8 cellular contexts compared by ENCODE assay signal in the genomic region with DNA sequence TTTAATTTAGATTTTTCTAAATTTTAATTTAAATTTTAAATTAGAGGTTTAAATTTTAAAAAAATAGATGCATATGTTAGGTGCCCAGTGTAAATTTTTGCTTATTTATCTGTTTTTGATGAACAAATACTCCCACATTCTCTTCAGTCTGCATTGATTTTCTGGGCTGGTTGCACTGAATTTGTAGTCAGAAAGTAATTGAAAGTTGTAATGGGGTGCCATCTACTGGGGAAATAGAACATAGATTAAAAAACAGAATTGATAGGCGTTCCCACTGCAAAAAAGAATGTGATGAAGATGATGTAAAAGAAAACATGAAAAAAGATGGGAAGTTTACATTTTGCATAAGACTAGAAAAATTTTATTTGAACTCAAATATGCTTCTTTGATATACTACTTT. TPM values are rescaled to one million over a fixed set of nuclear protein-coding genes. Genes with fewer than 3 reads are reported as not detected.
DNase-seq lines count a peak whose midpoint lies in the region; ATAC-seq, FAIRE-seq and TF ChIP-seq lines count a peak whose summit lies in the region.

No MANE protein-coding gene starts in this region.

- ATAC-seq in GM19455 (IDR thresholded peaks at IDR 0.05; ENCODE audit: unreplicated experiment), result no peak

- no peak for TF ChIP-seq EP300 in sigmoid colon (IDR thresholded peaks at IDR 0.05)

- no peak for TF ChIP-seq POLR2A in sigmoid colon (IDR thresholded peaks at IDR 0.05)

- WGBS in sigmoid colon, 2 donors, result 3 to 13% methylated on average over 1 of the region's 1 CpG

- H3K27me3 ChIP-seq in left ventricle myocardium inferior (ENCODE audit: low read depth) (no peaks in the 10 kb centered on the region), sigmoid colon (no peaks in the 10 kb centered on the region)

- H3K4me1 ChIP-seq in left ventricle myocardium inferior (no peaks in the 10 kb centered on the region), sigmoid colon (no peaks in the 10 kb centered on the region)

- H3K9me3 ChIP-seq in left ventricle myocardium inferior (replicated peaks), result no peaks in the 10 kb centered on the region
- H3K9me3 ChIP-seq in sigmoid colon, result no peaks in the 10 kb centered on the region

- no peak overlapping the region for H3K4me3 ChIP-seq in left ventricle myocardium inferior
- no peak overlapping the region for H3K4me3 ChIP-seq in sigmoid colon

- TF ChIP-seq CTCF in left ventricle myocardium inferior (IDR thresholded peaks at IDR 0.05; ENCODE audit: borderline replicate concordance) (peak; percentile 58), sigmoid colon (IDR thresholded peaks at IDR 0.05) (peak in 1 of 4 experiments; percentile 26)

- intact Hi-C loops in left ventricle myocardium inferior (cut with micrococcal nuclease) (no loop called here), sigmoid colon (cut with DNase I) (loop anchor here (5.0 kb wide), 1 partner anchor 415 kb away; no protein-coding TSS in a partner anchor)

- H3K36me3 ChIP-seq in left ventricle myocardium inferior (no peaks in the 10 kb centered on the region), sigmoid colon (no peaks in the 10 kb centered on the region)

- H3K27ac ChIP-seq in left ventricle myocardium inferior (replicated peaks) (no peak overlapping the region), sigmoid colon (no peak overlapping the region)

- no peak for FAIRE-seq in urothelium cell line (lab: Jason Lieb, UNC)

- DNase-seq in NOMO-1 treated with DMSO at 0.1 percent for 48 hours (lab: John Stamatoyannopoulos, UW; ENCODE audit: unreplicated experiment) (peak; percentile 48), NOMO-1 treated with dmso at 0.1 percent for 144 hours (lab: John Stamatoyannopoulos, UW; ENCODE audit: unreplicated experiment) (no peak), MV-4-11 (lab: John Stamatoyannopoulos, UW) (peak; percentile 25), SW480 (ENCODE audit: low spot score) (peak; percentile 51), left ventricle myocardium inferior (no peak), urothelium cell line (ENCODE audit: low spot score) (peak; percentile 46), sigmoid colon (no peak)

RNA-seq across cellular contexts. Expression of gene CCDC85A, which starts 51.7 kb away (rescaled TPM):
- total RNA-seq in left ventricle myocardium inferior (4.4 TPM), sigmoid colon (1 to 10 TPM; 1.9 to 8.2 (median 3.5) TPM)
- polyA plus RNA-seq in sigmoid colon, result under 1 TPM in 1 of 3 donors, not detected in 2; 0.58 TPM

Comparison
In these comparisons a context has a peak if more than half of its experiments do, and no peak if none do; other contexts are left out.
1. DNase-seq: peak in NOMO-1 treated with DMSO at 0.1 percent for 48 hours (single experiment), MV-4-11 (single experiment), SW480 (single experiment) and urothelium cell line (single experiment); none in NOMO-1 treated with dmso at 0.1 percent for 144 hours (single experiment), left ventricle myocardium inferior (single experiment) and sigmoid colon (single experiment).